Comparison of ENCODE assay signal across 8 cellular contexts in genomic region chr9:20683351-20684034, GRCh38. TPM values are rescaled to one million over a fixed set of nuclear protein-coding genes. Genes with fewer than 3 reads are reported as not detected.
DNase-seq lines count a peak whose midpoint lies in the region; ATAC-seq, FAIRE-seq and TF ChIP-seq lines count a peak whose summit lies in the region.

No MANE protein-coding gene starts in this region.

- H3K9ac ChIP-seq in endothelial cell of umbilical vein (replicated peaks; ENCODE audit: extremely low read depth, insufficient read depth, low read length) (peak overlapping the region; percentile 92), muscle layer of colon (ENCODE audit: low read length) (peak overlapping the region; percentile 58)

- peak overlapping the region; percentile 98 for H3K4me2 ChIP-seq in endothelial cell of umbilical vein (ENCODE audit: insufficient read depth, low read length)

- H4K20me1 ChIP-seq in endothelial cell of umbilical vein (replicated peaks; ENCODE audit: control insufficient read depth, extremely low read depth, insufficient read depth, low read length): peaks cover 3% of the 10 kb centered on the region

- H3K4me1 ChIP-seq in endothelial cell of umbilical vein (ENCODE audit: control insufficient read depth, extremely low read depth, insufficient read depth, low read length): peaks cover 37% of the 10 kb centered on the region
- H3K4me1 ChIP-seq in muscle layer of colon (ENCODE audit: insufficient read depth, low read length): peaks cover 20% of the 10 kb centered on the region

- H3K36me3 ChIP-seq in endothelial cell of umbilical vein (ENCODE audit: control insufficient read depth in 2 of 2, extremely low read depth in 1 of 2, insufficient read depth in 2 of 2, low read length in 2 of 2) (no peaks in the 10 kb centered on the region), muscle layer of colon (ENCODE audit: insufficient read depth, low read length) (no peaks in the 10 kb centered on the region)

- BruUV-seq in endothelial cell of umbilical vein (replicated peaks; lab: Mats Ljungman, UMichigan): TSS peak; percentile 56

- H3K4me1 Mint-ChIP-seq in activated CD4-positive, alpha-beta memory T cell treated with anti-CD3 and anti-CD28 coated beads, Interleukin-2, amount 10 ng/mL, durations not matched to agents 7 days and 5 days: peaks cover 20% of the 10 kb centered on the region
- peaks cover 26% of the 10 kb centered on the region for H3K4me1 Mint-ChIP-seq in stimulated activated naive CD8-positive, alpha-beta T cell treated with anti-CD3 and anti-CD28 coated beads, Interleukin-15, amount 100 ng/mL, for 72 hours

- peak overlapping the region; percentile 88 for H2AFZ ChIP-seq in endothelial cell of umbilical vein (ENCODE audit: low read depth, low read length)

- H3K27me3 ChIP-seq in endothelial cell of umbilical vein (ENCODE audit: control insufficient read depth in 2 of 2, insufficient read depth in 2 of 2, low read length in 2 of 2) (no peaks in the 10 kb centered on the region), muscle layer of colon (ENCODE audit: control insufficient read depth in 1 of 2, insufficient read depth in 2 of 2, low read length in 2 of 2) (no peaks in the 10 kb centered on the region)

- H3K4me3 Mint-ChIP-seq in activated CD4-positive, alpha-beta memory T cell treated with anti-CD3 and anti-CD28 coated beads, Interleukin-2, amount 10 ng/mL, durations not matched to agents 7 days and 5 days: peak overlapping the region; percentile 91
- H3K4me3 Mint-ChIP-seq in stimulated activated naive CD8-positive, alpha-beta T cell treated with anti-CD3 and anti-CD28 coated beads, Interleukin-15, amount 100 ng/mL, for 72 hours: peak overlapping the region; percentile 85 to 86

- POLR2A ChIA-PET in activated CD4-positive, alpha-beta memory T cell treated with anti-CD3 and anti-CD28 coated beads, Interleukin-2, amount 10 ng/mL, durations not matched to agents 7 days and 5 days (lab: Charles Lee): interaction anchor here (0.6 to 3.9 kb wide), 27 partner anchors 7 to 1304 kb away, joined by 3 to 92 read pairs (median 4); partner anchors contain the start of genes HACD4, MLLT3 and RPS6
- POLR2A ChIA-PET in endothelial cell of umbilical vein (lab: Charles Lee): interaction anchor here (0.8 to 3.0 kb wide), 11 partner anchors 9 to 105 kb away, joined by 3 to 26 read pairs (median 7); partner anchors contain the start of gene MLLT3

- dilution Hi-C loops in endothelial cell of umbilical vein (cut with MboI; ENCODE audit: extremely low pct_ligation_motif_present, low sequenced_read_pairs): no loop called here

- TF ChIP-seq CTCF in endothelial cell of umbilical vein (IDR thresholded peaks at IDR 0.05; ENCODE audit: extremely low read depth in 1 of 2, insufficient read depth in 1 of 2, low read depth in 1 of 2, low read length in 2 of 2): no peak

- TF ChIP-seq POLR2A in H54 (IDR thresholded peaks at IDR 0.05; ENCODE audit: low read depth, low read length) (no peak), endothelial cell of umbilical vein (IDR thresholded peaks at IDR 0.05; ENCODE audit: low read depth, low read length) (no peak)

- H3K27me3 Mint-ChIP-seq in activated CD4-positive, alpha-beta memory T cell treated with anti-CD3 and anti-CD28 coated beads, Interleukin-2, amount 10 ng/mL, durations not matched to agents 7 days and 5 days: no peaks in the 10 kb centered on the region
- no peaks in the 10 kb centered on the region for H3K27me3 Mint-ChIP-seq in stimulated activated naive CD8-positive, alpha-beta T cell treated with anti-CD3 and anti-CD28 coated beads, Interleukin-15, amount 100 ng/mL, for 72 hours

- H3K9me3 Mint-ChIP-seq in activated CD4-positive, alpha-beta memory T cell treated with anti-CD3 and anti-CD28 coated beads, Interleukin-2, amount 10 ng/mL, durations not matched to agents 7 days and 5 days: no peaks in the 10 kb centered on the region
- no peaks in the 10 kb centered on the region for H3K9me3 Mint-ChIP-seq in stimulated activated naive CD8-positive, alpha-beta T cell treated with anti-CD3 and anti-CD28 coated beads, Interleukin-15, amount 100 ng/mL, for 72 hours

- H3K79me2 ChIP-seq in endothelial cell of umbilical vein (ENCODE audit: control insufficient read depth, insufficient read depth, low read length): peaks cover 31% of the 10 kb centered on the region

- H3K36me3 Mint-ChIP-seq in activated CD4-positive, alpha-beta memory T cell treated with anti-CD3 and anti-CD28 coated beads, Interleukin-2, amount 10 ng/mL, durations not matched to agents 7 days and 5 days (ENCODE audit: low read depth): no peaks in the 10 kb centered on the region

- FAIRE-seq in H54 (lab: Jason Lieb, UNC): no peak
- peak; percentile 18 for FAIRE-seq in endothelial cell of umbilical vein (lab: Jason Lieb, UNC)

- intact Hi-C loops in endothelial cell of umbilical vein (cut with micrococcal nuclease): loop anchor here (1.0 to 5.0 kb wide), 3 partner anchors 61 to 327 kb away; partner anchors contain the start of gene MLLT3

- ATAC-seq in stimulated activated naive CD8-positive, alpha-beta T cell treated with anti-CD3 and anti-CD28 coated beads, Interleukin-15, amount 100 ng/mL, for 72 hours: peak; percentile 22

- DNase-seq in Daoy (ENCODE audit: low read depth) (peak; percentile 4), H54 (ENCODE audit: insufficient read length, low spot score) (peak; percentile 11), NCI-H1694 treated with DMSO at 0.1 percent for 48 hours (lab: John Stamatoyannopoulos, UW) (peak; percentile 59), endothelial cell of umbilical vein (ENCODE audit: low read depth, low spot score) (peak; percentile 82), middle frontal gyrus (ENCODE audit: extremely low spot score, low spot score) (no peak)
- DNase-seq in activated CD4-positive, alpha-beta memory T cell treated with anti-CD3 and anti-CD28 coated beads, Interleukin-2, amount 10 ng/mL, durations not matched to agents 7 days and 5 days: peak; percentile 48
- peak in 1 of 2 donors; percentile 31 for DNase-seq in stimulated activated naive CD8-positive, alpha-beta T cell treated with anti-CD3 and anti-CD28 coated beads, Interleukin-15, amount 100 ng/mL, for 72 hours

- H3K27ac Mint-ChIP-seq in activated CD4-positive, alpha-beta memory T cell treated with anti-CD3 and anti-CD28 coated beads, Interleukin-2, amount 10 ng/mL, durations not matched to agents 7 days and 5 days: peak overlapping the region; percentile 5
- peak overlapping the region in 1 of 2 donors; percentile 1 for H3K27ac Mint-ChIP-seq in stimulated activated naive CD8-positive, alpha-beta T cell treated with anti-CD3 and anti-CD28 coated beads, Interleukin-15, amount 100 ng/mL, for 72 hours

- H3K9me3 ChIP-seq in endothelial cell of umbilical vein (replicated peaks; ENCODE audit: control insufficient read depth, insufficient read depth, low read length) (no peaks in the 10 kb centered on the region), muscle layer of colon (ENCODE audit: low read length) (no peaks in the 10 kb centered on the region)

- CTCF ChIA-PET in activated CD4-positive, alpha-beta memory T cell treated with anti-CD3 and anti-CD28 coated beads, Interleukin-2, amount 10 ng/mL, durations not matched to agents 7 days and 5 days (lab: Charles Lee): interaction anchor here (1.0 to 2.8 kb wide), 7 partner anchors 11 to 427 kb away, joined by 3 to 16 read pairs (median 4); partner anchors contain the start of gene MLLT3
- CTCF ChIA-PET in endothelial cell of umbilical vein (lab: Charles Lee): interaction anchor here (0.6 to 3.2 kb wide), 22 partner anchors 9 to 326 kb away, joined by 3 to 49 read pairs (median 3); partner anchors contain the start of gene MLLT3

- H3K27ac ChIP-seq in endothelial cell of umbilical vein (ENCODE audit: insufficient read depth, low read depth, low read length) (peak overlapping the region; percentile 48), muscle layer of colon (ENCODE audit: low read depth, low read length) (peak overlapping the region; percentile 88)

- no peaks in the 10 kb centered on the region for H3K9me1 ChIP-seq in endothelial cell of umbilical vein (replicated peaks; ENCODE audit: control insufficient read depth, extremely low read depth, insufficient read depth, low read length)

- H3K4me3 ChIP-seq in endothelial cell of umbilical vein (replicated peaks in 1 of 3; ENCODE audit: insufficient read depth in 1 of 3, low read depth in 1 of 3, low read length in 3 of 3): peak overlapping the region; percentile 69 to 83 (median 73)
- H3K4me3 ChIP-seq in muscle layer of colon (ENCODE audit: low read depth in 1 of 2, low read length in 2 of 2): peak overlapping the region; percentile 71 to 90

TF ChIP-seq in endothelial cell of umbilical vein, 7 proteins besides CTCF, POLR2A, EP300 and RAD21:
- TF ChIP-seq GATA2 (IDR thresholded peaks at IDR 0.05; ENCODE audit: insufficient read depth, insufficient read length, low read depth, low read length) (peak; percentile 32), MAX (IDR thresholded peaks at IDR 0.05; ENCODE audit: insufficient read depth, insufficient read length) (no peak), JUN (IDR thresholded peaks at IDR 0.05; ENCODE audit: borderline replicate concordance, insufficient read depth, insufficient read length, low read depth) (peak; percentile 46)

RNA-seq across cellular contexts. Expression of gene FOCAD, which starts 0.6 kb away (rescaled TPM):
- total RNA-seq in Daoy (2014; rRNA removed; shearing (Covaris generic)): 11.3 and 15.4 TPM in 2 replicates
- total RNA-seq in activated CD4-positive, alpha-beta memory T cell treated with anti-CD3 and anti-CD28 coated beads, Interleukin-2, amount 10 ng/mL, durations not matched to agents 7 days and 5 days: 10 to 100 TPM; 26.3 to 30.7 TPM
- total RNA-seq in endothelial cell of umbilical vein: 59.4 and 66.9 TPM in 2 replicates
- 26.7 and 27.7 TPM in 2 replicates for polyA plus RNA-seq in endothelial cell of umbilical vein
- polyA plus RNA-seq in endothelial cell of umbilical vein (2011; cell fraction: cytosol; rRNA removed): 31.7 and 32.3 TPM in 2 replicates
- polyA plus RNA-seq in endothelial cell of umbilical vein (2011; cell fraction: nucleus; rRNA removed): 86.0 and 90.1 TPM in 2 replicates
- polyA plus RNA-seq in endothelial cell of umbilical vein (2012): 47.6 and 61.4 TPM in 2 replicates
- 196 and 222 TPM in 2 replicates for polyA minus RNA-seq in endothelial cell of umbilical vein
- 26.6 TPM for polyA minus RNA-seq in endothelial cell of umbilical vein (2011; cell fraction: cytosol; rRNA and poly(A)+ RNA removed)
- 215 and 380 TPM in 2 replicates for polyA minus RNA-seq in endothelial cell of umbilical vein (2011; cell fraction: nucleus; rRNA and poly(A)+ RNA removed)
